ENCODE assay signal across 8 cellular contexts in the genomic region with DNA sequence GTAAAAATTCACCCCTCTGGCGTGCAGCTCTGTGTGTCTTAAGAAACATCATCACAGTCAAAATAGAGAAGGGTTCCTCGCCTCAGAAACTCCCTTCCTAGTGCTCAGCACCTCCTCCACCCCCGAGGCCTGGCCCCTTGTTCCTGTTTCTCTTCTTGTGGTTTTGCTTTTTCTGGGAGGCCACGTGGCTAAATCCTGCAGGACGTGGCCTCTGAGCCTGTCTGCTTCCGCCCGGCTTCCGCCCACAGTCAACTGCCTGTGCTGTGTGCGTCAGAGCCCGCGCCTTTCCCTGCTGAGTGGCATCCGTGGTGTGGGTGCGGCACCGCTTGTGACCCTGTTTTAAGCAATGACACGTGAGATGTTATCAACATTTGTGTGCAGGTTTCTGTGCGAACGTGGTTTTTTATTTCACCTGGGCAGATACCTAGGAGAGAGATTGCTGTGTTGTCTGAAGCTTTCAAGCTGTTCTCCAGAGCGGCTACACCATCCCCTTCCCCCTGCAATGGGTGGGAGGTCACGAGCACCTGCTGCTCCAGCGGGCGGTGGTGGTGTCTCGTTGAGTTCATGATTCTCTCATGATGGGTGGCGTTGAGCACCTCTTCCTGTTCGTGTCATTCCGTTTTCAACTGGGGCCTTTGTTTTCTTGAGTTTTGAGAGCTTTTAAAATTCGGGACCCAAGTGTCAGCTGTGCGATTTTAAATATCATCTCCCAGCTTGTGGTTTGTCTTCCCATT. TPM values are rescaled to one million over a fixed set of nuclear protein-coding genes. Genes with fewer than 3 reads are reported as not detected.
DNase-seq lines count a peak whose midpoint lies in the region; ATAC-seq and TF ChIP-seq lines count a peak whose summit lies in the region.

No MANE protein-coding gene starts in this region.

- peaks cover 29 to 40% of the 10 kb centered on the region in 2 experiments for H3K4me1 ChIP-seq in neutrophil (ENCODE audit: control insufficient read depth in 1 of 2, insufficient read depth in 1 of 2, low read depth in 1 of 2, low read length in 1 of 2)

- POLR2A ChIA-PET in activated CD4-positive, alpha-beta T cell treated with anti-CD3 and anti-CD28 coated beads for 36 hours (lab: Charles Lee): interaction anchor here (0.9 to 1.0 kb wide), 2 partner anchors 18 to 19 kb away, joined by 4 to 6 read pairs; no protein-coding TSS in a partner anchor

- H3K36me3 Mint-ChIP-seq in activated CD4-positive, alpha-beta T cell treated with anti-CD3 and anti-CD28 coated beads for 36 hours (ENCODE audit: low read depth): peaks cover 45% of the 10 kb centered on the region

- H3K27ac ChIP-seq in neutrophil: peak overlapping the region; percentile 85

- no peaks in the 10 kb centered on the region for H3K9me3 Mint-ChIP-seq in activated CD4-positive, alpha-beta T cell treated with anti-CD3 and anti-CD28 coated beads for 36 hours (ENCODE audit: low read depth)

- intact Hi-C loops in activated CD4-positive, alpha-beta T cell treated with anti-CD3 and anti-CD28 coated beads for 36 hours (cut with DNase I, micrococcal nuclease): loop anchor here (1.0 to 5.0 kb wide), 5 partner anchors 18 to 303 kb away; partner anchors contain the start of gene APRT (in 1 of the 2)

- CTCF ChIA-PET in activated CD4-positive, alpha-beta T cell treated with anti-CD3 and anti-CD28 coated beads for 36 hours (lab: Charles Lee): interaction anchor here (0.7 to 1.1 kb wide), 7 partner anchors 13 to 171 kb away, joined by 3 to 4 read pairs (median 3); no protein-coding TSS in a partner anchor

- H3K27me3 ChIP-seq in neutrophil: no peaks in the 10 kb centered on the region

- peak; percentile 70 for ATAC-seq in GM19351 (IDR thresholded peaks at IDR 0.05; ENCODE audit: unreplicated experiment)
- peak; percentile 80 for ATAC-seq in HG03460 (IDR thresholded peaks at IDR 0.05; ENCODE audit: unreplicated experiment)
- peak; percentile 86 for ATAC-seq in activated CD4-positive, alpha-beta T cell treated with anti-CD3 and anti-CD28 coated beads for 36 hours
- ATAC-seq in GM18873 (IDR thresholded peaks at IDR 0.05; ENCODE audit: low FRiP score, unreplicated experiment): no peak

- peak overlapping the region; percentile 89 for H3K27ac Mint-ChIP-seq in activated CD4-positive, alpha-beta T cell treated with anti-CD3 and anti-CD28 coated beads for 36 hours

- H3K4me3 Mint-ChIP-seq in activated CD4-positive, alpha-beta T cell treated with anti-CD3 and anti-CD28 coated beads for 36 hours: peak overlapping the region; percentile 74

- H3K9me3 ChIP-seq in neutrophil: no peaks in the 10 kb centered on the region

- peaks cover 52% of the 10 kb centered on the region for H3K36me3 ChIP-seq in neutrophil

- TF ChIP-seq CTCF in choroid plexus epithelial cell (conservative IDR thresholded peaks at IDR 0.05; ENCODE audit: low read depth, low read length): no peak
- no peak for TF ChIP-seq CTCF in neutrophil (IDR thresholded peaks at IDR 0.05)

- H3K4me3 ChIP-seq in choroid plexus epithelial cell (ENCODE audit: low read depth, low read length): no peak overlapping the region
- peak overlapping the region; percentile 35 to 60 for H3K4me3 ChIP-seq in neutrophil (ENCODE audit: low read depth in 1 of 2, low read length in 1 of 2)

- peaks cover 58% of the 10 kb centered on the region for H3K4me1 Mint-ChIP-seq in activated CD4-positive, alpha-beta T cell treated with anti-CD3 and anti-CD28 coated beads for 36 hours

- H3K27me3 Mint-ChIP-seq in activated CD4-positive, alpha-beta T cell treated with anti-CD3 and anti-CD28 coated beads for 36 hours: no peaks in the 10 kb centered on the region

- DNase-seq in activated CD4-positive, alpha-beta T cell treated with anti-CD3 and anti-CD28 coated beads for 36 hours: peak; percentile 90
- peak; percentile 63 for DNase-seq in choroid plexus epithelial cell (ENCODE audit: low read depth)
- DNase-seq in superior temporal gyrus (ENCODE audit: extremely low spot score): peak; percentile 37
- DNase-seq in SHP77 treated with DMSO at 0.1 percent for 48 hours (lab: John Stamatoyannopoulos, UW): no peak

RNA-seq across cellular contexts. Expression of gene ACSF3, which starts 21.7 kb away (rescaled TPM):
- total RNA-seq in activated CD4-positive, alpha-beta T cell treated with anti-CD3 and anti-CD28 coated beads for 36 hours: 10 to 100 TPM; 39.7 to 41.7 TPM

RNA-seq across cellular contexts. Expression of gene CDH15, which starts 56.2 kb away (rescaled TPM):
- total RNA-seq in activated CD4-positive, alpha-beta T cell treated with anti-CD3 and anti-CD28 coated beads for 36 hours: not detected
